In genomic region chr13:111900390-111901180, GRCh38 we compare ENCODE assay signal across 18 cellular contexts.
A peak's percentile ranks its signal among the peaks of the same experiment; 100 is the strongest.
DNase-seq lines count a peak whose midpoint lies in the region; ATAC-seq and TF ChIP-seq lines count a peak whose summit lies in the region.
"Had no signal": no experiment of that assay in that cellular context is flagged by ENCODE, and none has a peak within 500 bp of the region (broad histone marks: within the 10 kb centered on the region; RNA-seq: fewer than 3 reads in every experiment).

No MANE protein-coding gene starts in this region.

- no peak overlapping the region for H3K4me3 ChIP-seq in testis
- H3K4me3 ChIP-seq: A549, GM23248, psoas muscle had no signal

- WGBS in testis, 2 donors: 32 to 50% methylated on average over 14 to 26 of the region's 26 CpGs

- peak; percentile 40 for DNase-seq in NCI-H510A treated with DMSO at 0.1 percent for 48 hours (lab: John Stamatoyannopoulos, UW)
- no peak for DNase-seq in NCI-H510A (lab: John Stamatoyannopoulos, UW)
- DNase-seq in activated CD8-positive, alpha-beta memory T cell treated with anti-CD3 and anti-CD28 coated beads, Interleukin-2, amount 50 U/mL, for 48 hours: peak; percentile 25
- peak; percentile 24 for DNase-seq in left lobe of liver (ENCODE audit: low spot score)
- peak; percentile 26 for DNase-seq in testis
- no peak for DNase-seq in left ventricle myocardium superior
- no peak for DNase-seq in activated T-cell treated with anti-CD3 and anti-CD28 coated beads, Interleukin-2, amount 50 U/mL, for 1 hour
- DNase-seq: activated CD4-positive, alpha-beta T cell treated with anti-CD3 and anti-CD28 coated beads, Interleukin-2, amount 50 U/mL, for 1 hour; activated naive CD8-positive, alpha-beta T cell treated with anti-CD3 and anti-CD28 coated beads, Interleukin-2, amount 10 ng/mL, durations not matched to agents 7 days and 5 days; activated T-cell treated with anti-CD3 and anti-CD28 coated beads, Interleukin-2, amount 50 U/mL, for 4 hours; EL; GM23248; left cardiac atrium; NCI-H1417 treated with DMSO at 0.1 percent for 48 hours; psoas muscle had no signal

- TF ChIP-seq POLR2A in testis (IDR thresholded peaks at IDR 0.05): no peak

- intact Hi-C loops in testis (cut with DNase I; ENCODE audit: low total_unique reads): no loop called here
- intact Hi-C loops in left ventricle myocardium superior (cut with micrococcal nuclease): no loop called here

- H3K36me3 ChIP-seq in testis (ENCODE audit: low read depth, missing control alignments): no peaks in the 10 kb centered on the region

- H3K27ac ChIP-seq in testis: no peak overlapping the region
- H3K27ac ChIP-seq: A549, GM23248, psoas muscle had no signal

- H3K4me1 ChIP-seq in testis: no peaks in the 10 kb centered on the region
- H3K4me1 ChIP-seq: A549, psoas muscle had no signal

- TF ChIP-seq CTCF in testis (IDR thresholded peaks at IDR 0.05): no peak

- no peak for ATAC-seq in left lobe of liver
- ATAC-seq in left ventricle myocardium superior: no peak
- no peak for ATAC-seq in HG03521 (IDR thresholded peaks at IDR 0.05; ENCODE audit: unreplicated experiment)
- ATAC-seq: A549; activated T-cell treated with anti-CD3 and anti-CD28 coated beads, Interleukin-2, amount 50 U/mL, for 4 hours; left cardiac atrium; psoas muscle; SK-N-SH treated with all-trans-retinoic acid at 6 μM for 48 hours had no signal

- H3K9me3 ChIP-seq in testis: no peaks in the 10 kb centered on the region
- H3K9me3 ChIP-seq: A549, psoas muscle had no signal

- H3K27me3 ChIP-seq in testis: no peaks in the 10 kb centered on the region

Comparison
In these comparisons a context has a peak if more than half of its experiments do, and no peak if none do; other contexts are left out.
1. DNase-seq: peak in NCI-H510A treated with DMSO at 0.1 percent for 48 hours (single experiment), activated CD8-positive, alpha-beta memory T cell treated with anti-CD3 and anti-CD28 coated beads, Interleukin-2, amount 50 U/mL, for 48 hours (single experiment), left lobe of liver (single experiment) and testis (single experiment); none in NCI-H510A (single experiment), left ventricle myocardium superior (single experiment) and activated T-cell treated with anti-CD3 and anti-CD28 coated beads, Interleukin-2, amount 50 U/mL, for 1 hour (single experiment).